ENCODE assay signal across 1 cellular context in genomic region chr4:91958651-91959050, GRCh38.
TF ChIP-seq lines count a peak whose summit lies in the region.

No MANE protein-coding gene starts in this region.

TF ChIP-seq in GM23338, 12 proteins besides CTCF, POLR2A, EP300 and RAD21 (continued from another document):
- no peak for TF ChIP-seq REST (IDR thresholded peaks at IDR 0.05; ENCODE audit: unreplicated experiment)
- TF ChIP-seq ZNF462 (CRISPR knock-in tag; IDR thresholded peaks at IDR 0.05): no peak
- TF ChIP-seq ETS1 (IDR thresholded peaks at IDR 0.05): no peak
- TF ChIP-seq EZH2phosphoT487 (IDR thresholded peaks at IDR 0.05; ENCODE audit: unreplicated experiment): no peak
- TF ChIP-seq CREB1 (CRISPR knock-in tag; IDR thresholded peaks at IDR 0.05; ENCODE audit: low read depth): no peak
- TF ChIP-seq EZH2 (IDR thresholded peaks at IDR 0.05; ENCODE audit: low read depth, unreplicated experiment): no peak
- TF ChIP-seq NANOG (IDR thresholded peaks at IDR 0.05; ENCODE audit: borderline replicate concordance): no peak
